22 cellular contexts compared by ENCODE assay signal in the genomic region with DNA sequence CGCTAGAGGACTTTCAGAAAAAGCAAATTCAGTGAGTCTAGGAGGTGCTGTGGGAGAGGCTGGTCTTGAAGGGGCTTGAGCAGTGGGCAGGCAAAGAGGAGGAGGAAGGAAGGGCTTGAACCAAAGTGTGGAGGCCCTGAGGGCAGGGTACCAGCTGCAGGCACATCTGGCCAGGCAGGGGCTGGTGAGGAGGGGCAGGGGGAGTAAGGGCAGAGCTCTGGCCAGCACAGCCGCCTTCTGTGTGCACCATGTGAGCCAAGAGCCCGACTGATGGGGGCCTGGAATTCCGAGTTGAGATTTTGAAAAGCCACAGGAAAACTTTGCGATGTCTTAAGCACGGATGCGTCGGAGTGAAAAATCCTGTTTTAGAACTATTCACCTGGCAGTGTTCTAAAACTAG.
DNase-seq lines count a peak whose midpoint lies in the region; ATAC-seq and TF ChIP-seq lines count a peak whose summit lies in the region.
"Had no signal": no experiment of that assay in that cellular context is flagged by ENCODE, and none has a peak within 500 bp of the region (broad histone marks: within the 10 kb centered on the region; RNA-seq: fewer than 3 reads in every experiment).

No MANE protein-coding gene starts in this region.

- H3K27ac ChIP-seq in heart right ventricle = peak overlapping the region in 5 of 10 donors; percentile 17 to 74 (median 50)
- peak overlapping the region; percentile 75 for H3K27ac ChIP-seq in epithelial cell of prostate
- H3K27ac ChIP-seq: SJSA1 had no signal

- no peaks in the 10 kb centered on the region for H3K27me3 ChIP-seq in heart right ventricle
- H3K27me3 ChIP-seq: breast epithelium, SJSA1 had no signal

- H3K4me1 ChIP-seq in heart right ventricle = peaks cover 8 to 35% (median 22%) of the 10 kb centered on the region in 9 donors
- H3K4me1 ChIP-seq: breast epithelium, SJSA1 had no signal

- H3K27me3 Mint-ChIP-seq in nephron progenitor cell (ENCODE audit: low read depth, poor library complexity) (peaks cover 4% of the 10 kb centered on the region), type B pancreatic cell (no peaks in the 10 kb centered on the region)
- H3K27me3 Mint-ChIP-seq: B cell had no signal

- peak; percentile 4 for ATAC-seq in Right ventricle myocardium superior (ENCODE audit: poor library complexity)
- no peak for ATAC-seq in heart right ventricle

- 60 to 65% methylated on average over 8 of the region's 8 CpGs for WGBS in heart right ventricle, 2 donors

- H3K36me3 Mint-ChIP-seq in nephron progenitor cell (ENCODE audit: low read depth) (peaks cover 71% of the 10 kb centered on the region), type B pancreatic cell (peaks cover 41% of the 10 kb centered on the region)

- no peaks in the 10 kb centered on the region for H3K9me3 ChIP-seq in heart right ventricle
- H3K9me3 ChIP-seq: breast epithelium, SJSA1 had no signal

- H3K27ac Mint-ChIP-seq in nephron progenitor cell (peak overlapping the region; percentile 87), type B pancreatic cell (peak overlapping the region; percentile 3)
- H3K27ac Mint-ChIP-seq: B cell; T-helper 1 cell treated with Interleukin-12 subunit alpha and Interleukin-12 subunit beta and Interleukin-4 antibody, amounts not matched to agents 30 μg/mL and 1 μg/mL, for 36 hours had no signal

- peaks cover 34% of the 10 kb centered on the region for H3K4me1 Mint-ChIP-seq in nephron progenitor cell
- peaks cover 20% of the 10 kb centered on the region for H3K4me1 Mint-ChIP-seq in type B pancreatic cell (ENCODE audit: unreplicated experiment)

- DNase-seq in Right ventricle myocardium superior = no peak
- DNase-seq in heart right ventricle = no peak
- no peak for DNase-seq in epithelial cell of prostate (ENCODE audit: low read depth, low spot score)
- DNase-seq in nephron progenitor cell = no peak
- DNase-seq in type B pancreatic cell (ENCODE audit: extremely low spot score, unreplicated experiment) = no peak
- DNase-seq in stimulated activated naive CD4-positive, alpha-beta T cell (lab: John Stamatoyannopoulos, UW) = no peak
- no peak for DNase-seq in HCEC 1CT
- no peak for DNase-seq in stimulated activated naive CD4-positive, alpha-beta T cell treated with Interleukin-2 at 50 U/mL for 16 hours (lab: John Stamatoyannopoulos, UW)
- DNase-seq: activated naive CD4-positive, alpha-beta T cell; activated T-cell treated with anti-CD3 and anti-CD28 coated beads, Interleukin-2, amount 50 U/mL, for 1 hour; cortex of kidney; GF-D8; KG1; left ventricle myocardium superior; NCI-H1436; NCI-H446; stimulated activated CD4-positive, alpha-beta T cell treated with anti-CD3 and anti-CD28 coated beads, Interleukin-1b, Interleukin-23, amount 100 ng/mL, for 48 hours; substantia nigra had no signal

- peaks cover 3 to 100% (median 41%) of the 10 kb centered on the region in 9 donors for H3K36me3 ChIP-seq in heart right ventricle
- H3K36me3 ChIP-seq: breast epithelium had no signal

- H3K4me3 Mint-ChIP-seq in nephron progenitor cell = no peak overlapping the region
- no peak overlapping the region for H3K4me3 Mint-ChIP-seq in type B pancreatic cell
- H3K4me3 Mint-ChIP-seq: B cell; T-helper 1 cell treated with Interleukin-12 subunit alpha and Interleukin-12 subunit beta and Interleukin-4 antibody, amounts not matched to agents 30 μg/mL and 1 μg/mL, for 36 hours had no signal

- intact Hi-C loops in Right ventricle myocardium superior (cut with DNase I) (loop anchor here (2.0 to 10.0 kb wide), 2 partner anchors 46 to 118 kb away; no protein-coding TSS in a partner anchor), heart right ventricle (cut with DNase I) (loop anchor here in 6 of 10 donors (2.0 to 10.0 kb wide), 5 partner anchors 46 to 294 kb away; no protein-coding TSS in a partner anchor)

- H3K4me3 ChIP-seq in heart right ventricle = no peak overlapping the region
- H3K4me3 ChIP-seq: breast epithelium, SJSA1 had no signal

- H3K9me3 Mint-ChIP-seq in nephron progenitor cell (no peaks in the 10 kb centered on the region), type B pancreatic cell (no peaks in the 10 kb centered on the region)
- H3K9me3 Mint-ChIP-seq: T-helper 1 cell treated with Interleukin-12 subunit alpha and Interleukin-12 subunit beta and Interleukin-4 antibody, amounts not matched to agents 30 μg/mL and 1 μg/mL, for 36 hours had no signal

- TF ChIP-seq CTCF in heart right ventricle (IDR thresholded peaks at IDR 0.05) (no peak), nephron progenitor cell (IDR thresholded peaks at IDR 0.05) (no peak), type B pancreatic cell (conservative IDR thresholded peaks at IDR 0.05) (no peak)
